In the genomic region with DNA sequence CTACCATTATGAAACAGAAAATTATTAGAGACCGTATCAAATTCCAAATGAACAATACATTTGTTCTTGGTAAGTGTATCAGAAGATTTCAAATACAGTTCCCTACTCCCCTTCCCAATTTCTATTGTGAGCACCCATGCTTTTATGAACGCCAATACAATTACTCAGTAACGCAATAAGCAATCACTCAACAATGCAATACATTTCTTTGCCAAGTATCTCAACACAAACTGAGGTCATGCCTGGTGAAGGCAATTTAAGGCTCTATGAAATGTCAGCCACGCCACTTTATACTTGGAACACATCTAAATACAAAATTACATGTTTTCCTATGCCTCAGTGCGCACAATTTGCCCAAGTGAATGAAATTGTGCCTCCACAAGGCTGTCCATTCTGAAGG, we compare ENCODE assay signal across 8 cellular contexts. TPM values are rescaled to one million over a fixed set of nuclear protein-coding genes. Genes with fewer than 3 reads are reported as not detected.
DNase-seq lines count a peak whose midpoint lies in the region; ATAC-seq and TF ChIP-seq lines count a peak whose summit lies in the region.

No MANE protein-coding gene starts in this region.

- WGBS in body of pancreas, 2 donors = 72 to 81% methylated on average over 5 of the region's 5 CpGs
- WGBS in lower leg skin, 2 donors = 68 to 76% methylated on average over 5 of the region's 5 CpGs
- 68 to 72% methylated on average over 5 of the region's 5 CpGs for WGBS in tibial nerve, 2 donors

- no peaks in the 10 kb centered on the region for H3K27me3 Mint-ChIP-seq in activated naive CD4-positive, alpha-beta T cell treated with anti-CD3 and anti-CD28 coated beads, Interleukin-2, amount 10 ng/mL, durations not matched to agents 7 days and 5 days

- peaks cover 3% of the 10 kb centered on the region for H3K36me3 Mint-ChIP-seq in activated naive CD4-positive, alpha-beta T cell treated with anti-CD3 and anti-CD28 coated beads, Interleukin-2, amount 10 ng/mL, durations not matched to agents 7 days and 5 days
- peaks cover 0 to 4% of the 10 kb centered on the region in 2 donors for H3K36me3 Mint-ChIP-seq in activated naive CD4-positive, alpha-beta T cell treated with anti-CD3 and anti-CD28 coated beads, Interleukin-2, amount 50 U/mL, for 72 hours

- peak overlapping the region in 1 of 2 donors; percentile 20 for H3K4me3 ChIP-seq in body of pancreas
- H3K4me3 ChIP-seq in lower leg skin (ENCODE audit: low read depth, poor library complexity, severe bottlenecking) = peak overlapping the region; percentile 40
- H3K4me3 ChIP-seq in tibial nerve = peak overlapping the region in 3 of 4 donors; percentile 54 to 66 (median 54)

- ATAC-seq in activated naive CD4-positive, alpha-beta T cell treated with anti-CD3 and anti-CD28 coated beads, Interleukin-2, amount 50 U/mL, for 72 hours = no peak
- ATAC-seq in body of pancreas (no peak), GM18520 (IDR thresholded peaks at IDR 0.05; ENCODE audit: unreplicated experiment) (no peak)

- TF ChIP-seq POLR2A in body of pancreas (IDR thresholded peaks at IDR 0.05) (no peak), lower leg skin (IDR thresholded peaks at IDR 0.05) (no peak), tibial nerve (IDR thresholded peaks at IDR 0.05) (no peak)

- H3K4me3 Mint-ChIP-seq in activated naive CD4-positive, alpha-beta T cell treated with anti-CD3 and anti-CD28 coated beads, Interleukin-2, amount 10 ng/mL, durations not matched to agents 7 days and 5 days = peak overlapping the region; percentile 88

- peaks cover 11% of the 10 kb centered on the region for H3K4me1 ChIP-seq in body of pancreas
- H3K4me1 ChIP-seq in tibial nerve = peaks cover 0 to 10% (median 3%) of the 10 kb centered on the region in 4 donors

- H3K9me3 ChIP-seq in body of pancreas (no peaks in the 10 kb centered on the region), tibial nerve (no peaks in the 10 kb centered on the region)

- intact Hi-C loops in body of pancreas (cut with DNase I) = no loop called here
- intact Hi-C loops in lower leg skin (cut with DNase I; ENCODE audit: low total_unique reads) = no loop called here

- TF ChIP-seq CTCF in body of pancreas (IDR thresholded peaks at IDR 0.05) = no peak
- no peak for TF ChIP-seq CTCF in lower leg skin (IDR thresholded peaks at IDR 0.05)
- no peak for TF ChIP-seq CTCF in tibial nerve (IDR thresholded peaks at IDR 0.05)

- H3K27ac ChIP-seq in body of pancreas (peak overlapping the region; percentile 72 to 91 (median 90)), tibial nerve (peak overlapping the region in 2 of 4 donors; percentile 11 to 78), substantia nigra (ENCODE audit: low read depth, low read length, poor library complexity, severe bottlenecking) (no peak overlapping the region)

- H3K27me3 ChIP-seq in body of pancreas = no peaks in the 10 kb centered on the region
- no peaks in the 10 kb centered on the region for H3K27me3 ChIP-seq in tibial nerve

- no peak for TF ChIP-seq EP300 in tibial nerve (IDR thresholded peaks at IDR 0.05)

- peak overlapping the region; percentile 94 for H3K27ac Mint-ChIP-seq in activated naive CD4-positive, alpha-beta T cell treated with anti-CD3 and anti-CD28 coated beads, Interleukin-2, amount 10 ng/mL, durations not matched to agents 7 days and 5 days
- H3K27ac Mint-ChIP-seq in activated naive CD4-positive, alpha-beta T cell treated with anti-CD3 and anti-CD28 coated beads, Interleukin-2, amount 50 U/mL, for 72 hours = peak overlapping the region in 1 of 2 donors; percentile 94

- H3K4me1 Mint-ChIP-seq in activated naive CD4-positive, alpha-beta T cell treated with anti-CD3 and anti-CD28 coated beads, Interleukin-2, amount 10 ng/mL, durations not matched to agents 7 days and 5 days = peaks cover 27% of the 10 kb centered on the region

- no peaks in the 10 kb centered on the region for H3K36me3 ChIP-seq in body of pancreas (replicated peaks in 1 of 2; ENCODE audit: insufficient read depth in 1 of 2, low read depth in 2 of 2)
- peaks cover 0 to 5% (median 0%) of the 10 kb centered on the region in 3 donors for H3K36me3 ChIP-seq in tibial nerve

- H3K9me3 Mint-ChIP-seq in activated naive CD4-positive, alpha-beta T cell treated with anti-CD3 and anti-CD28 coated beads, Interleukin-2, amount 10 ng/mL, durations not matched to agents 7 days and 5 days = no peaks in the 10 kb centered on the region
- no peaks in the 10 kb centered on the region for H3K9me3 Mint-ChIP-seq in activated naive CD4-positive, alpha-beta T cell treated with anti-CD3 and anti-CD28 coated beads, Interleukin-2, amount 50 U/mL, for 72 hours

- CTCF ChIA-PET in activated naive CD4-positive, alpha-beta T cell treated with anti-CD3 and anti-CD28 coated beads, Interleukin-2, amount 10 ng/mL, durations not matched to agents 7 days and 5 days (lab: Charles Lee) = no interaction called here

- DNase-seq in activated naive CD4-positive, alpha-beta T cell treated with anti-CD3 and anti-CD28 coated beads, Interleukin-2, amount 10 ng/mL, durations not matched to agents 7 days and 5 days = no peak
- no peak for DNase-seq in activated naive CD4-positive, alpha-beta T cell treated with anti-CD3 and anti-CD28 coated beads, Interleukin-2, amount 50 U/mL, for 72 hours (ENCODE audit: low spot score in 2 of 2)
- no peak for DNase-seq in body of pancreas
- no peak for DNase-seq in lower leg skin (ENCODE audit: low spot score in 2 of 2)
- no peak for DNase-seq in tibial nerve (ENCODE audit: low spot score in 2 of 2)
- no peak for DNase-seq in substantia nigra (lab: John Stamatoyannopoulos, UW)
- no peak for DNase-seq in NCI-H1092 treated with DMSO at 0.1 percent for 48 hours (lab: John Stamatoyannopoulos, UW)

RNA-seq across cellular contexts. Expression of gene PNPLA4, which starts 0.7 kb away (rescaled TPM):
- 10 to 100 TPM; 11.5 to 12.0 TPM for total RNA-seq in activated naive CD4-positive, alpha-beta T cell treated with anti-CD3 and anti-CD28 coated beads, Interleukin-2, amount 50 U/mL, for 72 hours
- total RNA-seq in body of pancreas (10 to 100 TPM in 1 of 2 donors, 1 to 10 TPM in 1; 5.7 to 19.4 TPM), lower leg skin (10 to 100 TPM in 3 of 4 donors, 1 to 10 TPM in 1; 4.8 to 31.6 (median 18.6) TPM), tibial nerve (10 to 100 TPM in 3 of 4 donors, 1 to 10 TPM in 1; 6.6 to 13.0 (median 10.7) TPM)
